In the genomic region with DNA sequence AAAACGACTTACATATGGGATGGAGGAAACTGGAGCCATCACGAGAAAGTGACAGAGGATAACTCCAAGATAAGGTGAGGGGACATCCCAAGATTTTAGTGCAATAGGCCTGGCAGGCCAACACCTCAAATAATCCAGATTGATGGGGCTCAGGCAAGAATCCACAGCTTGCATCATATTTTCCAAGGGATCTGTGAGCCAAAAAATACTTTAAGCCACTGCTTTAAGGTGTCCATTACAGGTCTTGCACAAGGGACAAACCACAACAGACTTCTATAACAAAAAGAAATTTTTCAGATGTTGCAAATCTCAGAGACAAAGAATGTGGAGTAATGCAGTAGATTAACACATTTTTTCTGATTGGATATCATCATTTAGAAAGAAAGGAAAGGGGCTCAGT, we compare ENCODE assay signal across 9 cellular contexts. TPM values are rescaled to one million over a fixed set of nuclear protein-coding genes. Genes with fewer than 3 reads are reported as not detected.
DNase-seq lines count a peak whose midpoint lies in the region; ATAC-seq and TF ChIP-seq lines count a peak whose summit lies in the region.
"Had no signal": no experiment of that assay in that cellular context is flagged by ENCODE, and none has a peak within 500 bp of the region (broad histone marks: within the 10 kb centered on the region; RNA-seq: fewer than 3 reads in every experiment).

No MANE protein-coding gene starts in this region.

- intact Hi-C loops in Right ventricle myocardium inferior (cut with DNase I) (no loop called here), cardiac septum (cut with DNase I) (no loop called here), breast epithelium (cut with DNase I; ENCODE audit: low total_unique reads) (no loop called here), right cardiac atrium (cut with DNase I) (no loop called here), aorta (cut with DNase I) (no loop called here)

- no peaks in the 10 kb centered on the region for H3K9me3 Mint-ChIP-seq in activated T-cell treated with anti-CD3 and anti-CD28 coated beads, Interleukin-2, amount 50 U/mL, for 24 hours

- no peak for TF ChIP-seq POLR2A in breast epithelium (IDR thresholded peaks at IDR 0.05)

- H3K4me3 Mint-ChIP-seq in activated T-cell treated with anti-CD3 and anti-CD28 coated beads, Interleukin-2, amount 50 U/mL, for 24 hours: no peak overlapping the region
- H3K4me3 Mint-ChIP-seq: B cell had no signal

- H3K27ac Mint-ChIP-seq in activated T-cell treated with anti-CD3 and anti-CD28 coated beads, Interleukin-2, amount 50 U/mL, for 24 hours: no peak overlapping the region
- H3K27ac Mint-ChIP-seq: B cell had no signal

- H3K4me3 ChIP-seq in breast epithelium (no peak overlapping the region), right cardiac atrium (ENCODE audit: low read length) (no peak overlapping the region), aorta (ENCODE audit: low read length in 2 of 2) (no peak overlapping the region)

- ATAC-seq in Right ventricle myocardium inferior (peak; percentile 59), right cardiac atrium (peak; percentile 53 to 76), aorta (ENCODE audit: low FRiP score) (peak; percentile 57), HG03442 (IDR thresholded peaks at IDR 0.05; ENCODE audit: unreplicated experiment) (no peak)

- H3K36me3 ChIP-seq in breast epithelium (no peaks in the 10 kb centered on the region), aorta (ENCODE audit: control insufficient read depth in 1 of 2, insufficient read depth in 2 of 2, low read length in 1 of 2) (no peaks in the 10 kb centered on the region)

- H3K4me1 Mint-ChIP-seq in activated T-cell treated with anti-CD3 and anti-CD28 coated beads, Interleukin-2, amount 50 U/mL, for 24 hours (ENCODE audit: low read depth): peaks cover 26% of the 10 kb centered on the region

- H3K9me3 ChIP-seq in breast epithelium: no peaks in the 10 kb centered on the region
- H3K9me3 ChIP-seq in right cardiac atrium (ENCODE audit: control insufficient read depth, low read length): no peaks in the 10 kb centered on the region
- no peaks in the 10 kb centered on the region for H3K9me3 ChIP-seq in aorta (ENCODE audit: control insufficient read depth, low read length)

- H3K27ac ChIP-seq in breast epithelium (peak overlapping the region; percentile 54 to 70), right cardiac atrium (ENCODE audit: low read length) (peak overlapping the region; percentile 42), aorta (ENCODE audit: low read depth in 1 of 2, low read length in 2 of 2) (no peak overlapping the region)

- no peaks in the 10 kb centered on the region for H3K27me3 ChIP-seq in breast epithelium
- H3K27me3 ChIP-seq in right cardiac atrium (ENCODE audit: control insufficient read depth, insufficient read depth): no peaks in the 10 kb centered on the region
- H3K27me3 ChIP-seq in aorta (ENCODE audit: control insufficient read depth in 1 of 2, insufficient read depth in 2 of 2, low read length in 1 of 2): no peaks in the 10 kb centered on the region

- H3K4me1 ChIP-seq in breast epithelium (no peaks in the 10 kb centered on the region), right cardiac atrium (ENCODE audit: control insufficient read depth, insufficient read depth, low read length) (peaks cover 4% of the 10 kb centered on the region), aorta (ENCODE audit: control insufficient read depth in 1 of 2, insufficient read depth in 2 of 2, low read length in 2 of 2) (peaks cover 0 to 3% of the 10 kb centered on the region in 2 donors)

- no peak for DNase-seq in Right ventricle myocardium inferior (ENCODE audit: missing footprints)
- DNase-seq in cardiac septum (ENCODE audit: low spot score): no peak
- no peak for DNase-seq in breast epithelium (ENCODE audit: low spot score in 2 of 2)
- DNase-seq in right cardiac atrium: no peak
- no peak for DNase-seq in aorta
- no peak for DNase-seq in activated T-cell treated with anti-CD3 and anti-CD28 coated beads, Interleukin-2, amount 50 U/mL, for 24 hours
- no peak for DNase-seq in cerebellar cortex (ENCODE audit: low spot score)

- TF ChIP-seq CTCF in breast epithelium (IDR thresholded peaks at IDR 0.05): no peak

- no peaks in the 10 kb centered on the region for H3K36me3 Mint-ChIP-seq in activated T-cell treated with anti-CD3 and anti-CD28 coated beads, Interleukin-2, amount 50 U/mL, for 24 hours (ENCODE audit: low read depth)

- H3K27me3 Mint-ChIP-seq in activated T-cell treated with anti-CD3 and anti-CD28 coated beads, Interleukin-2, amount 50 U/mL, for 24 hours: no peaks in the 10 kb centered on the region
- H3K27me3 Mint-ChIP-seq: B cell had no signal

- WGBS in right cardiac atrium: 26% methylated on average over 2 of the region's 2 CpGs
- 7 to 13% methylated on average over 2 of the region's 2 CpGs for WGBS in aorta, 2 donors

RNA-seq across cellular contexts. Expression of a gene that starts 45.6 kb away (rescaled TPM):
- total RNA-seq in Right ventricle myocardium inferior (105 TPM), cardiac septum (132 TPM), breast epithelium (100 to 1,000 TPM in 2 of 3 donors, 10 to 100 TPM in 1; 63.5 to 124 (median 118) TPM), right cardiac atrium (100 to 1,000 TPM in 1 of 4 donors, 10 to 100 TPM in 3; 84.9 to 121 (median 93.3) TPM), aorta (100 to 1,000 TPM; 129 to 155 TPM)
- polyA plus RNA-seq in right cardiac atrium (50.6 TPM), aorta (10 to 100 TPM; 56.0 to 63.5 TPM)

Comparison
In these comparisons a context has a peak if more than half of its experiments do, and no peak if none do; other contexts are left out.
1. H3K27ac ChIP-seq: peak in breast epithelium (2 of 2) and right cardiac atrium (single experiment); none in aorta (0 of 2).